ENCODE assay signal across 8 cellular contexts in genomic region chr14:23301969-23302289, GRCh38. TPM values are rescaled to one million over a fixed set of nuclear protein-coding genes. Genes with fewer than 3 reads are reported as not detected.
DNase-seq lines count a peak whose midpoint lies in the region; ATAC-seq, FAIRE-seq and TF ChIP-seq lines count a peak whose summit lies in the region.

No MANE protein-coding gene starts in this region.

- BruUV-seq in PC-9 (replicated peaks; lab: Mats Ljungman, UMichigan) (no TSS peak), endothelial cell of umbilical vein (replicated peaks; lab: Mats Ljungman, UMichigan) (no TSS peak)

- H3K27me3 Mint-ChIP-seq in osteocyte (ENCODE audit: unreplicated experiment): no peaks in the 10 kb centered on the region

- H3K9me2 ChIP-seq in PC-9 (ENCODE audit: insufficient read depth): no peaks in the 10 kb centered on the region

- no peaks in the 10 kb centered on the region for H3K36me3 Mint-ChIP-seq in osteocyte (ENCODE audit: unreplicated experiment)

- TF ChIP-seq CTCF in PC-9 (conservative IDR thresholded peaks at IDR 0.05) (no peak), endothelial cell of umbilical vein (IDR thresholded peaks at IDR 0.05; ENCODE audit: extremely low read depth in 1 of 2, insufficient read depth in 1 of 2, low read depth in 1 of 2, low read length in 2 of 2) (no peak), osteocyte (IDR thresholded peaks at IDR 0.05) (no peak)

- in situ Hi-C loops in HAP-1 (cut with MboI; ENCODE audit: low sequenced_read_pairs): no loop called here

- POLR2A ChIA-PET in PC-9 (lab: Charles Lee; ENCODE audit: unreplicated experiment) (no interaction called here), endothelial cell of umbilical vein (lab: Charles Lee) (interaction anchor here (2.0 kb wide), 1 partner anchor 20 kb away, joined by 13 read pairs; the partner anchor contains the start of gene PABPN1)

- H3K36me3 ChIP-seq in HAP-1 (replicated peaks) (peaks cover 9% of the 10 kb centered on the region), PC-9 (ENCODE audit: low read depth) (no peaks in the 10 kb centered on the region), endothelial cell of umbilical vein (ENCODE audit: control insufficient read depth in 2 of 2, extremely low read depth in 1 of 2, insufficient read depth in 2 of 2, low read length in 2 of 2) (no peaks in the 10 kb centered on the region)

- H3K27ac ChIP-seq in PC-9 (peak overlapping the region; percentile 56), endothelial cell of umbilical vein (ENCODE audit: insufficient read depth, low read depth, low read length) (peak overlapping the region; percentile 38)

- dilution Hi-C loops in endothelial cell of umbilical vein (cut with MboI; ENCODE audit: extremely low pct_ligation_motif_present, low sequenced_read_pairs): no loop called here

- H3K4me3 Mint-ChIP-seq in osteocyte (ENCODE audit: unreplicated experiment): peak overlapping the region; percentile 94

- H3K9me3 Mint-ChIP-seq in osteocyte (ENCODE audit: unreplicated experiment): no peaks in the 10 kb centered on the region

- DNase-seq in HAP-1 (ENCODE audit: low spot score in 2 of 2) (no peak), PC-9 (no peak), endothelial cell of umbilical vein (ENCODE audit: low read depth, low spot score) (no peak), osteocyte (ENCODE audit: extremely low spot score, unreplicated experiment) (no peak), NCI-H2107 treated with DMSO at 0.1 percent for 48 hours (lab: John Stamatoyannopoulos, UW; ENCODE audit: unreplicated experiment) (no peak), GOT3 (lab: John Stamatoyannopoulos, UW) (no peak), dedifferentiated amniotic fluid mesenchymal stem cell (ENCODE audit: extremely low spot score) (no peak)

- TF ChIP-seq POLR2A in endothelial cell of umbilical vein (IDR thresholded peaks at IDR 0.05; ENCODE audit: low read depth, low read length): no peak

- H4K20me1 ChIP-seq in PC-9 (ENCODE audit: insufficient read depth): no peaks in the 10 kb centered on the region
- H4K20me1 ChIP-seq in endothelial cell of umbilical vein (replicated peaks; ENCODE audit: control insufficient read depth, extremely low read depth, insufficient read depth, low read length): no peaks in the 10 kb centered on the region

- H3K9me3 ChIP-seq in HAP-1: no peaks in the 10 kb centered on the region
- H3K9me3 ChIP-seq in PC-9 (ENCODE audit: insufficient read depth, low read depth): no peaks in the 10 kb centered on the region
- no peaks in the 10 kb centered on the region for H3K9me3 ChIP-seq in endothelial cell of umbilical vein (replicated peaks; ENCODE audit: control insufficient read depth, insufficient read depth, low read length)

- H3K4me1 Mint-ChIP-seq in osteocyte (ENCODE audit: unreplicated experiment): peaks cover 30% of the 10 kb centered on the region

- peak overlapping the region; percentile 88 for H3K27ac Mint-ChIP-seq in osteocyte (ENCODE audit: unreplicated experiment)

- peak overlapping the region; percentile 66 for H3K9ac ChIP-seq in endothelial cell of umbilical vein (replicated peaks; ENCODE audit: extremely low read depth, insufficient read depth, low read length)

- H3K4me1 ChIP-seq in HAP-1 (peaks cover 15% of the 10 kb centered on the region), PC-9 (replicated peaks; ENCODE audit: insufficient read depth) (peaks cover 17% of the 10 kb centered on the region), endothelial cell of umbilical vein (ENCODE audit: control insufficient read depth, extremely low read depth, insufficient read depth, low read length) (peaks cover 18% of the 10 kb centered on the region)

- peak overlapping the region; percentile 47 for H3K4me3 ChIP-seq in HAP-1
- H3K4me3 ChIP-seq in PC-9: peak overlapping the region; percentile 71
- H3K4me3 ChIP-seq in endothelial cell of umbilical vein (replicated peaks in 1 of 3; ENCODE audit: insufficient read depth in 1 of 3, low read depth in 1 of 3, low read length in 3 of 3): peak overlapping the region; percentile 45 to 53 (median 51)

- FAIRE-seq in endothelial cell of umbilical vein (lab: Jason Lieb, UNC): no peak

- H3F3A ChIP-seq in PC-9 (ENCODE audit: insufficient read depth, low read depth): peaks cover 16% of the 10 kb centered on the region; the same call in 1 of the 2 replicates

- intact Hi-C loops in PC-9 (cut with micrococcal nuclease; ENCODE audit: unreplicated experiment): loop anchor here (10.0 kb wide), 1 partner anchor 227 kb away; no protein-coding TSS in a partner anchor
- intact Hi-C loops in endothelial cell of umbilical vein (cut with micrococcal nuclease): loop anchor here (1.0 kb wide), 5 partner anchors 16 to 181 kb away; partner anchors contain the start of genes HOMEZ, NGDN and PABPN1

- H3K4me2 ChIP-seq in PC-9: peak overlapping the region; percentile 88
- peak overlapping the region; percentile 78 for H3K4me2 ChIP-seq in endothelial cell of umbilical vein (ENCODE audit: insufficient read depth, low read length)

- peak; percentile 22 for ATAC-seq in GM18498 (IDR thresholded peaks at IDR 0.05; ENCODE audit: unreplicated experiment)

- H3K27me3 ChIP-seq in HAP-1 (ENCODE audit: low read depth) (no peaks in the 10 kb centered on the region), PC-9 (ENCODE audit: insufficient read depth, low read depth) (no peaks in the 10 kb centered on the region), endothelial cell of umbilical vein (ENCODE audit: control insufficient read depth in 2 of 2, insufficient read depth in 2 of 2, low read length in 2 of 2) (no peaks in the 10 kb centered on the region)

- H3K9me1 ChIP-seq in endothelial cell of umbilical vein (replicated peaks; ENCODE audit: control insufficient read depth, extremely low read depth, insufficient read depth, low read length): no peaks in the 10 kb centered on the region

- CTCF ChIA-PET in PC-9 (lab: Charles Lee) (interaction anchor here (0.8 kb wide), 1 partner anchor 67 kb away, joined by 4 read pairs; no protein-coding TSS in a partner anchor), endothelial cell of umbilical vein (lab: Charles Lee) (interaction anchor here (1.1 to 4.0 kb wide), 8 partner anchors 14 to 225 kb away, joined by 3 to 53 read pairs (median 13); partner anchors contain the start of genes HOMEZ and PABPN1)

- H3K79me2 ChIP-seq in PC-9 (ENCODE audit: low read depth) (peaks cover 11% of the 10 kb centered on the region), endothelial cell of umbilical vein (ENCODE audit: control insufficient read depth, insufficient read depth, low read length) (peaks cover 4% of the 10 kb centered on the region)

- H2AFZ ChIP-seq in PC-9: peak overlapping the region; percentile 94
- peak overlapping the region; percentile 93 for H2AFZ ChIP-seq in endothelial cell of umbilical vein (ENCODE audit: low read depth, low read length)

RNA-seq across cellular contexts. Expression of gene PPP1R3E, which starts 0.7 kb away (rescaled TPM):
- 8.1 and 9.5 TPM in 2 replicates for total RNA-seq in PC-9 (2021)
- total RNA-seq in endothelial cell of umbilical vein: 4.1 and 7.4 TPM in 2 replicates
- 3.2 and 4.3 TPM in 2 replicates for polyA plus RNA-seq in endothelial cell of umbilical vein
- polyA plus RNA-seq in endothelial cell of umbilical vein (2011; cell fraction: cytosol; rRNA removed): 1.8 and 2.5 TPM in 2 replicates
- 16.1 and 21.3 TPM in 2 replicates for polyA plus RNA-seq in endothelial cell of umbilical vein (2011; cell fraction: nucleus; rRNA removed)
- 1.8 and 1.9 TPM in 2 replicates for polyA plus RNA-seq in endothelial cell of umbilical vein (2012)
- 5.5 and 7.0 TPM in 2 replicates for polyA minus RNA-seq in endothelial cell of umbilical vein
- polyA minus RNA-seq in endothelial cell of umbilical vein (2011; cell fraction: cytosol; rRNA and poly(A)+ RNA removed): 3.6 TPM
- 8.3 and 18.7 TPM in 2 replicates for polyA minus RNA-seq in endothelial cell of umbilical vein (2011; cell fraction: nucleus; rRNA and poly(A)+ RNA removed)
- total RNA-seq in osteocyte: 15.3 and 19.2 TPM in 2 replicates

RNA-seq across cellular contexts. Expression of gene BCL2L2, which starts 4.7 kb away (rescaled TPM):
- 20.3 and 25.7 TPM in 2 replicates for total RNA-seq in PC-9 (2021)
- 24.3 and 26.2 TPM in 2 replicates for total RNA-seq in endothelial cell of umbilical vein
- 14.7 and 19.9 TPM in 2 replicates for polyA plus RNA-seq in endothelial cell of umbilical vein
- polyA plus RNA-seq in endothelial cell of umbilical vein (2011; cell fraction: cytosol; rRNA removed): 16.9 and 20.3 TPM in 2 replicates
- polyA plus RNA-seq in endothelial cell of umbilical vein (2011; cell fraction: nucleus; rRNA removed): 50.6 and 58.9 TPM in 2 replicates
- polyA plus RNA-seq in endothelial cell of umbilical vein (2012): 17.0 and 19.1 TPM in 2 replicates
- 19.1 and 21.2 TPM in 2 replicates for polyA minus RNA-seq in endothelial cell of umbilical vein
- polyA minus RNA-seq in endothelial cell of umbilical vein (2011; cell fraction: cytosol; rRNA and poly(A)+ RNA removed): 6.9 TPM
- 20.7 and 24.0 TPM in 2 replicates for polyA minus RNA-seq in endothelial cell of umbilical vein (2011; cell fraction: nucleus; rRNA and poly(A)+ RNA removed)
- 21.6 and 27.9 TPM in 2 replicates for total RNA-seq in osteocyte

RNA-seq across cellular contexts. Expression of gene HOMEZ, which starts 16.0 kb away (rescaled TPM):
- total RNA-seq in PC-9 (2021) (14.0 TPM in 2 replicates), endothelial cell of umbilical vein (11.3 and 11.7 TPM in 2 replicates), osteocyte (6.9 and 8.4 TPM in 2 replicates)
- 16.8 and 17.7 TPM in 2 replicates for polyA plus RNA-seq in endothelial cell of umbilical vein
- polyA plus RNA-seq in endothelial cell of umbilical vein (2011; cell fraction: cytosol; rRNA removed): 16.4 and 16.9 TPM in 2 replicates
- polyA plus RNA-seq in endothelial cell of umbilical vein (2011; cell fraction: nucleus; rRNA removed): 6.7 and 8.7 TPM in 2 replicates
- 7.3 and 8.0 TPM in 2 replicates for polyA plus RNA-seq in endothelial cell of umbilical vein (2012)
- polyA minus RNA-seq in endothelial cell of umbilical vein: 23.3 and 27.7 TPM in 2 replicates
- 18.6 TPM for polyA minus RNA-seq in endothelial cell of umbilical vein (2011; cell fraction: cytosol; rRNA and poly(A)+ RNA removed)
- 5.8 and 7.4 TPM in 2 replicates for polyA minus RNA-seq in endothelial cell of umbilical vein (2011; cell fraction: nucleus; rRNA and poly(A)+ RNA removed)

RNA-seq across cellular contexts. Expression of gene PABPN1, which starts 19.3 kb away (rescaled TPM):
- total RNA-seq in PC-9 (2021) (107 and 142 TPM in 2 replicates), endothelial cell of umbilical vein (218 and 231 TPM in 2 replicates), osteocyte (175 and 183 TPM in 2 replicates)
- polyA plus RNA-seq in endothelial cell of umbilical vein: 227 and 231 TPM in 2 replicates
- polyA plus RNA-seq in endothelial cell of umbilical vein (2011; cell fraction: cytosol; rRNA removed): 215 and 217 TPM in 2 replicates
- polyA plus RNA-seq in endothelial cell of umbilical vein (2011; cell fraction: nucleus; rRNA removed): 1,100 and 1,212 TPM in 2 replicates
- 126 and 161 TPM in 2 replicates for polyA plus RNA-seq in endothelial cell of umbilical vein (2012)
- 115 and 133 TPM in 2 replicates for polyA minus RNA-seq in endothelial cell of umbilical vein
- polyA minus RNA-seq in endothelial cell of umbilical vein (2011; cell fraction: cytosol; rRNA and poly(A)+ RNA removed): 45.6 TPM
- 142 and 147 TPM in 2 replicates for polyA minus RNA-seq in endothelial cell of umbilical vein (2011; cell fraction: nucleus; rRNA and poly(A)+ RNA removed)

RNA-seq across cellular contexts. Expression of gene SLC22A17, which starts 50.8 kb away (rescaled TPM):
- not detected in 2 replicates for total RNA-seq in PC-9 (2021)
- 1.8 and 4.6 TPM in 2 replicates for total RNA-seq in endothelial cell of umbilical vein
- 2.9 and 4.2 TPM in 2 replicates for polyA plus RNA-seq in endothelial cell of umbilical vein
- 0.96 and 1.6 TPM in 2 replicates for polyA plus RNA-seq in endothelial cell of umbilical vein (2011; cell fraction: cytosol; rRNA removed)
- polyA plus RNA-seq in endothelial cell of umbilical vein (2011; cell fraction: nucleus; rRNA removed): 8.4 and 11.1 TPM in 2 replicates
- polyA plus RNA-seq in endothelial cell of umbilical vein (2012): 1.7 and 4.8 TPM in 2 replicates
- 0.95 and 2.0 TPM in 2 replicates for polyA minus RNA-seq in endothelial cell of umbilical vein
- polyA minus RNA-seq in endothelial cell of umbilical vein (2011; cell fraction: cytosol; rRNA and poly(A)+ RNA removed): not detected
- 1.1 and 2.3 TPM in 2 replicates for polyA minus RNA-seq in endothelial cell of umbilical vein (2011; cell fraction: nucleus; rRNA and poly(A)+ RNA removed)
- total RNA-seq in osteocyte: 36.4 and 42.7 TPM in 2 replicates
